Comparison of ENCODE assay signal across 24 cellular contexts in the genomic region with DNA sequence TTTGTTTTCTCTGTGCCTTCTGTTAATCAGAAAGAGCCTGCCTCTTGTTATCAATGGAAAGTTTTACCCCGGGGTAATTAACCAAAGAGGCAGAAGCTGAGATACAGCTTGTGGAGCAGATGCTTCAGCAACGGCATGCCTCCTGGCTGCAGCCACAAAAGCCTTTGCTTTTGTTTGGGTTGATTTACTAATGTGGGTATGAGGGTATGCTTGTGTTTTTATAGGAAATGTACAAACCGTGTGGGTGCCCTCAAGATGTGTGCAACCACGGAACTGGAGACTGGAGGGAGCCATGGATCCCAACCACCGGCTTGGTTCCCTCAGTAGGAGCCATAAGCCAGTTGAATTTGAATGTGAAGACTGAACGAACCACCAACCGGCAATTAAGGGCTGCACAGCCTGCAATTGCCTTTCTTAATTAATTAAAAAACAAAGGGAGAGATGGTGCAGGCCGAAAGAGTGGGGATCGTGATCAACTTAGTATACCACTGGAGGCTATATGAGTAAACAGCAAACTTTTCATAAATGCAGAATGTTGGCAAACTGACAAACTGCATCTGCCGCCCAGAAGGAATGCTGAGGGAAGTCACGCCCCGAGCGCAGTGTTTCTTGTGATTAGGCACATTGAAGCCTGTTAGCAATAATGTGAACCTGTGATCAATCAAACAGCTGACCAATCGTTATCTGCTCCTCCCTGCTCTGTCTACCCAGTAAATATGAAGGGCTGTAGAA.
DNase-seq lines count a peak whose midpoint lies in the region; ATAC-seq and TF ChIP-seq lines count a peak whose summit lies in the region.
"Had no signal": no experiment of that assay in that cellular context is flagged by ENCODE, and none has a peak within 500 bp of the region (broad histone marks: within the 10 kb centered on the region; RNA-seq: fewer than 3 reads in every experiment).

No MANE protein-coding gene starts in this region.

- POLR2A ChIA-PET in HEK293T (lab: Yijun Ruan, JAX), result no interaction called here

- CTCF ChIA-PET in HEK293T (lab: Yijun Ruan, JAX), result interaction anchor here (0.6 kb wide), 2 partner anchors 42 to 93 kb away, joined by 3 read pairs; no protein-coding TSS in a partner anchor

- ATAC-seq in GM21360 (IDR thresholded peaks at IDR 0.05; ENCODE audit: unreplicated experiment), result no peak
- no peak for ATAC-seq in HG02852 (IDR thresholded peaks at IDR 0.05; ENCODE audit: unreplicated experiment)
- no peak for ATAC-seq in GM19463 (IDR thresholded peaks at IDR 0.05; ENCODE audit: unreplicated experiment)
- ATAC-seq: A549; activated CD8-positive, alpha-beta memory T cell treated with anti-CD3 and anti-CD28 coated beads, Interleukin-2, amount 10 ng/mL, durations not matched to agents 7 days and 5 days; activated T-cell treated with anti-CD3 and anti-CD28 coated beads, Interleukin-2, amount 50 U/mL, for 72 hours; K562 had no signal

- H3K4me3 ChIP-seq in epithelial cell of esophagus (ENCODE audit: low read length), result no peak overlapping the region
- H3K4me3 ChIP-seq: A549, cardiac muscle cell, K562, skin epidermis had no signal

- no peak overlapping the region for H3K4me3 Mint-ChIP-seq in nephron
- H3K4me3 Mint-ChIP-seq: activated CD8-positive, alpha-beta memory T cell treated with anti-CD3 and anti-CD28 coated beads, Interleukin-2, amount 10 ng/mL, durations not matched to agents 7 days and 5 days; activated naive CD4-positive, alpha-beta T cell treated with anti-CD3 and anti-CD28 coated beads for 36 hours; activated T-cell treated with anti-CD3 and anti-CD28 coated beads, Interleukin-2, amount 50 U/mL, for 72 hours had no signal

- TF ChIP-seq CTCF in epithelial cell of esophagus (IDR thresholded peaks at IDR 0.05; ENCODE audit: insufficient read depth, low read depth, low read length, missing control alignments) (no peak), nephron (IDR thresholded peaks at IDR 0.05; ENCODE audit: unreplicated experiment in 3 of 3) (no peak)

- H3K9me3 Mint-ChIP-seq in nephron, result peaks cover 24% of the 10 kb centered on the region

- no peaks in the 10 kb centered on the region for H3K27me3 Mint-ChIP-seq in nephron (ENCODE audit: low read depth)
- H3K27me3 Mint-ChIP-seq: activated CD8-positive, alpha-beta memory T cell treated with anti-CD3 and anti-CD28 coated beads, Interleukin-2, amount 10 ng/mL, durations not matched to agents 7 days and 5 days had no signal

- DNase-seq in Ammon's horn (ENCODE audit: low spot score) (peak; percentile 21), M059J (ENCODE audit: low read depth) (peak; percentile 40), epithelial cell of esophagus (ENCODE audit: low read depth) (peak; percentile 70), HEK293T (ENCODE audit: extremely low spot score) (no peak)
- DNase-seq: activated CD4-positive, alpha-beta T cell treated with anti-CD3 and anti-CD28 coated beads, Interleukin-2, amount 50 U/mL, for 1 hour; activated CD8-positive, alpha-beta memory T cell treated with anti-CD3 and anti-CD28 coated beads, Interleukin-2, amount 10 ng/mL, durations not matched to agents 7 days and 5 days; activated naive CD4-positive, alpha-beta T cell treated with anti-CD3 and anti-CD28 coated beads for 36 hours; activated T-cell treated with anti-CD3 and anti-CD28 coated beads, Interleukin-2, amount 50 U/mL, for 72 hours; cortex of kidney; DMS79 treated with DMSO at 0.1 percent for 48 hours; mesendoderm; NCI-H1436; NCI-H526 treated with DMSO at 0.1 percent for 48 hours; RPMI8226; stimulated activated CD4-positive, alpha-beta T cell treated with anti-CD3 and anti-CD28 coated beads, Interleukin-2, amount 100 ng/mL, for 24 hours; T-helper 9 cell had no signal

- H3K4me1 Mint-ChIP-seq in nephron, result peaks cover 24% of the 10 kb centered on the region
- H3K4me1 Mint-ChIP-seq: activated CD8-positive, alpha-beta memory T cell treated with anti-CD3 and anti-CD28 coated beads, Interleukin-2, amount 10 ng/mL, durations not matched to agents 7 days and 5 days had no signal

- peaks cover 25% of the 10 kb centered on the region for H3K36me3 Mint-ChIP-seq in nephron (ENCODE audit: low read depth)

- H3K27ac Mint-ChIP-seq in nephron, result peak overlapping the region; percentile 54 to 59 (median 58)
- H3K27ac Mint-ChIP-seq: activated CD8-positive, alpha-beta memory T cell treated with anti-CD3 and anti-CD28 coated beads, Interleukin-2, amount 10 ng/mL, durations not matched to agents 7 days and 5 days; activated naive CD4-positive, alpha-beta T cell treated with anti-CD3 and anti-CD28 coated beads for 36 hours; activated T-cell treated with anti-CD3 and anti-CD28 coated beads, Interleukin-2, amount 50 U/mL, for 72 hours had no signal

TF ChIP-seq in HEK293T, 16 proteins besides CTCF, POLR2A, EP300 and RAD21:
- TF ChIP-seq HDGF (IDR thresholded peaks at IDR 0.05; ENCODE audit: borderline replicate concordance), result no peak
- TF ChIP-seq TARDBP (IDR thresholded peaks at IDR 0.05), result no peak
- no peak for TF ChIP-seq ZNF384 (IDR thresholded peaks at IDR 0.05)
- no peak for TF ChIP-seq L3MBTL2 (conservative IDR thresholded peaks at IDR 0.05)
- no peak for TF ChIP-seq FOXA1 (IDR thresholded peaks at IDR 0.05)
- TF ChIP-seq ELF4 (IDR thresholded peaks at IDR 0.05), result no peak
- no peak for TF ChIP-seq SP1 (IDR thresholded peaks at IDR 0.05)
- TF ChIP-seq BHLHE40 (IDR thresholded peaks at IDR 0.05; ENCODE audit: borderline replicate concordance), result no peak
- TF ChIP-seq FOXM1 (IDR thresholded peaks at IDR 0.05; ENCODE audit: borderline replicate concordance), result no peak
- no peak for TF ChIP-seq SUZ12 (IDR thresholded peaks at IDR 0.05)
- no peak for TF ChIP-seq LEF1 (IDR thresholded peaks at IDR 0.05; ENCODE audit: borderline replicate concordance)
- TF ChIP-seq, protein P1, sequence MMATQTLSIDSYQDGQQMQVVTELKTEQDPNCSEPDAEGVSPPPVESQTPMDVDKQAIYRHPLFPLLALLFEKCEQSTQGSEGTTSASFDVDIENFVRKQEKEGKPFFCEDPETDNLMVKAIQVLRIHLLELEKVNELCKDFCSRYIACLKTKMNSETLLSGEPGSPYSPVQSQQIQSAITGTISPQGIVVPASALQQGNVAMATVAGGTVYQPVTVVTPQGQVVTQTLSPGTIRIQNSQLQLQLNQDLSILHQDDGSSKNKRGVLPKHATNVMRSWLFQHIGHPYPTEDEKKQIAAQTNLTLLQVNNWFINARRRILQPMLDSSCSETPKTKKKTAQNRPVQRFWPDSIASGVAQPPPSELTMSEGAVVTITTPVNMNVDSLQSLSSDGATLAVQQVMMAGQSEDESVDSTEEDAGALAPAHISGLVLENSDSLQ (IDR thresholded peaks at IDR 0.05), result no peak
- no peak for TF ChIP-seq NFRKB (IDR thresholded peaks at IDR 0.05)
- TF ChIP-seq FOXK2 (IDR thresholded peaks at IDR 0.05), result no peak
- no peak for TF ChIP-seq CTBP1 (IDR thresholded peaks at IDR 0.05; ENCODE audit: borderline replicate concordance)
- TF ChIP-seq ARNT (IDR thresholded peaks at IDR 0.05), result no peak
